Comparison of ENCODE assay signal across 15 cellular contexts in the genomic region with DNA sequence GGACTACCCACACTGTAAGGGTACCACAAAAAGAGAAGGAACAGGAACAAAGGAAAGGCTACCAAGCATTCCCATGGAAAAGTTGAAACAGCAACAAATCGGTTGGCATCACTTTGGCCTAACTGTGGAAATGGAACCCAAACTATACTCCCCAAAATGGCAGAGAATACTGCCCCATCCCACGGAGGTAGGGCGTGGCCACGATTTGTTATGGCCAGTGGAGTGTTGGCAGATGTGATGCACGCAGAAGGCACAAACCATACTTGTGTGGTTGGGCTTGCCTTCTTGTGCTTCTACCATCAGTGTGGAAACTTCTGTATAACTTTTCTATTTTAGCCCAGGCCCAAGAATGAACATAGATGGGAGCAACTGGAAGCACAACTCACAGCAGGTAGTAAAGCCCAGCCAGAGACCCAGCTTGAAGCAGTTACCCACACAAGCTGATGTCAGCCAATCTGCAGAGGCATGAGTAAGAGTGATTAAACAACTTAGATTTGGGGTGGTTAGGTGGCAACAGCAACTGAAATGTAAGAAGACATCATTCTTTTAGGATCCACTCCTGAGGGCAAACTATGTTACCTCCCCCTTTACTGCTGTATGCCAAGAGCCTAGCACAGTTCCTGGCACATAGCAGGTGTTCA.
"Had no signal": no experiment of that assay in that cellular context is flagged by ENCODE, and none has a peak within 500 bp of the region (broad histone marks: within the 10 kb centered on the region; RNA-seq: fewer than 3 reads in every experiment).

No MANE protein-coding gene starts in this region.

- H3K4me1 ChIP-seq: suprapubic skin had no signal

- H3K27ac ChIP-seq: brain microvascular endothelial cell, suprapubic skin had no signal

- H3K4me2 ChIP-seq: smooth muscle cell had no signal

- H3K9me3 ChIP-seq: suprapubic skin had no signal

- DNase-seq: activated CD4-positive, alpha-beta memory T cell treated with anti-CD3 and anti-CD28 coated beads, Interleukin-2, amount 10 ng/mL, durations not matched to agents 7 days and 5 days; activated CD4-positive, alpha-beta T cell treated with anti-CD3 and anti-CD28 coated beads for 1 hour; activated gamma-delta T cell; activated T-cell treated with anti-CD3 and anti-CD28 coated beads, Interleukin-2, amount 50 U/mL, for 24 hours; amygdala; brain microvascular endothelial cell; effector memory CD4-positive, alpha-beta T cell; nephron progenitor cell; occipital lobe; right cardiac atrium; T1000; trophoblast cell had no signal

- ATAC-seq: right cardiac atrium had no signal

- H3K4me3 ChIP-seq: lung, smooth muscle cell, suprapubic skin had no signal

- H3K27me3 ChIP-seq: brain microvascular endothelial cell, suprapubic skin had no signal
